8 cellular contexts compared by ENCODE assay signal in the genomic region with DNA sequence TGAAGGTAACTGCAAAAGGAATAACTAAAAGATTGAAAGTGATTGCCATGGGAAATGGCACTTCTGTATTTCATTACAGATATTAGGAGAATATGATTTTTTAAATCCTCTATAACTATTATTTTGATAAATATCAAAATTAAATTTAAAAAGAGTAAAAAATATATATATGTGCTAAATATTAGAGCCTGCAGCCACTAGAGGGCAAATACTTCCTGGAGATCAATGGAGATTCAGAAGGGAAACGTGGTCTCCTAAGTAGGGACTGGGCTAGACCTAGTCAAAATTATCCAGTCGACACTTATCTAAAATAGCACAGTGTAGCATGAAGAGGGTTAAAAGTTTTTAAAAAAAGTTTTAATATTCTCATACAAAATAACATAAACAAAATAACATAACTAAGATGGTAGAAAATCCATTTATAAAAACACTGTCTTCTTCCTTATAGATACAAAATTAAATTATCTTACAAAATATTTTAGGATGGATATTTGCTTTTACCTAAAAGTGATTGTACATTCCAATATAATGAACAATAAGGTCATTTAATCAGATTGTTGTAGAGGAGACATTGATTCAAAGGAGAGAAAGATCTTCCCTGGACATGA.
DNase-seq lines count a peak whose midpoint lies in the region; ATAC-seq and TF ChIP-seq lines count a peak whose summit lies in the region.

No MANE protein-coding gene starts in this region.

- H3K4me3 Mint-ChIP-seq in activated T-helper 17 cell treated with anti-CD3 and anti-CD28 coated beads, Interleukin-2, amount 50 U/mL, for 72 hours, result no peak overlapping the region

- H3K36me3 Mint-ChIP-seq in activated T-helper 17 cell treated with anti-CD3 and anti-CD28 coated beads, Interleukin-2, amount 50 U/mL, for 72 hours (ENCODE audit: low read depth), result no peaks in the 10 kb centered on the region

- ATAC-seq in HG02623 (IDR thresholded peaks at IDR 0.05; ENCODE audit: unreplicated experiment) (peak; percentile 64), HG02642 (IDR thresholded peaks at IDR 0.05; ENCODE audit: poor library complexity, unreplicated experiment) (no peak), GM21717 (IDR thresholded peaks at IDR 0.05; ENCODE audit: unreplicated experiment) (no peak)
- no peak for ATAC-seq in activated T-helper 17 cell treated with anti-CD3 and anti-CD28 coated beads, Interleukin-2, amount 50 U/mL, for 72 hours (replicated peaks)

- H3K4me1 Mint-ChIP-seq in activated T-helper 17 cell treated with anti-CD3 and anti-CD28 coated beads, Interleukin-2, amount 50 U/mL, for 72 hours, result no peaks in the 10 kb centered on the region

- peaks cover 4% of the 10 kb centered on the region for H3K9me3 Mint-ChIP-seq in activated T-helper 17 cell treated with anti-CD3 and anti-CD28 coated beads, Interleukin-2, amount 50 U/mL, for 72 hours

- H3K27me3 Mint-ChIP-seq in activated T-helper 17 cell treated with anti-CD3 and anti-CD28 coated beads, Interleukin-2, amount 50 U/mL, for 72 hours, result no peaks in the 10 kb centered on the region

- DNase-seq in DMS53 treated with DMSO at 0.1 percent for 48 hours (lab: John Stamatoyannopoulos, UW; ENCODE audit: unreplicated experiment) (peak; percentile 34), left kidney (ENCODE audit: low read depth, low spot score) (peak; percentile 19), activated gamma-delta T cell treated with Interleukin-2 at 50 U/mL for 16 hours (no peak)

- no peak overlapping the region for H3K27ac Mint-ChIP-seq in activated T-helper 17 cell treated with anti-CD3 and anti-CD28 coated beads, Interleukin-2, amount 50 U/mL, for 72 hours

- peak; percentile 83 for TF ChIP-seq CTCF in VCaP (conservative IDR thresholded peaks at IDR 0.05)

- H3K27ac ChIP-seq in VCaP, result no peak overlapping the region
